11 cellular contexts compared by ENCODE assay signal in the genomic region with DNA sequence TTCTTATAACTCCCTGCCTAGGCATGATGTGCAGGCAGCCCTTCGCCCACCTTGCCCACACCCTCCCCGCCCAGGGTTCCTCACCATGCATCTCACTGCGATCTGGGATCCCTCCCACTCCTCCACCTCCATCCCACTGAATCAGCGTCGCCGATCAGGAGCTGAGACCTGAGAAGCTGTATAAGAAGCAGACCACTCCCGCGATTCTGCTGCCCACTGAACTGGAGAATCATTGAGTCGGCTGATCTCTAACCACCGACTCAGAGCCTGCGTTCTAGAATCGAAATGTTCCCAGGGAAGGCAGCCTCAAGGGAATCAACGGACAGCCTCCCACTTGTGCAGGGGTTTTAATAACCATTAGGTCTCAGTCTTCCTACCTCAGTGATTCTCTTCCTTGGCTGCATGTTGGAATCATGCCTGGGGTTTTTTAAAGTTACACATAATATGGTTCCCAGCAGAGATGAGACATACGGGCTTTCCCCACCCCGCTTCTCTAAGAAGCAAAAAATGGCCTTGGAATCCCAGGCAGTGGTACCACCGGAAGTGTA.
A peak's percentile ranks its signal among the peaks of the same experiment; 100 is the strongest.
DNase-seq lines count a peak whose midpoint lies in the region; ATAC-seq lines count a peak whose summit lies in the region.
"Had no signal": no experiment of that assay in that cellular context is flagged by ENCODE, and none has a peak within 500 bp of the region (broad histone marks: within the 10 kb centered on the region; RNA-seq: fewer than 3 reads in every experiment).

No MANE protein-coding gene starts in this region.

- H3K79me2 ChIP-seq in GM23248 (ENCODE audit: insufficient read depth), result no peaks in the 10 kb centered on the region

- peak; percentile 67 for DNase-seq in GM23248
- DNase-seq in amniotic epithelial cell (ENCODE audit: low read depth), result peak; percentile 47
- DNase-seq in glomerular visceral epithelial cell (ENCODE audit: extremely low spot score), result peak; percentile 83
- DNase-seq in NCI-H1694 (lab: John Stamatoyannopoulos, UW), result no peak
- no peak for DNase-seq in NCI-H1417 (lab: John Stamatoyannopoulos, UW)
- DNase-seq in iPS-NIHi11 (ENCODE audit: low spot score), result no peak
- DNase-seq: activated effector memory CD4-positive, alpha-beta T cell treated with Interleukin-2 at 50 U/mL for 16 hours; NCI-H446 treated with DMSO at 0.1 percent for 48 hours had no signal

- peak overlapping the region; percentile 79 for H3K9ac ChIP-seq in GM23248
- peak overlapping the region in 1 of 3 donors; percentile 50 for H3K9ac ChIP-seq in skeletal muscle tissue (ENCODE audit: low read depth in 1 of 3, low read length in 3 of 3)

- H3K27me3 ChIP-seq in GM23248 (replicated peaks; ENCODE audit: insufficient read depth) (no peaks in the 10 kb centered on the region), skeletal muscle tissue (ENCODE audit: control insufficient read depth in 3 of 3, insufficient read depth in 3 of 3, low read length in 3 of 3) (peaks cover 9 to 20% (median 10%) of the 10 kb centered on the region in 3 donors)

- in situ Hi-C loops in GM23248 (cut with MboI), result loop anchor here (5.0 kb wide), 1 partner anchor 91 kb away; no protein-coding TSS in a partner anchor

- H3K4me2 ChIP-seq in GM23248 (ENCODE audit: unreplicated experiment), result no peak overlapping the region

- peaks cover 54% of the 10 kb centered on the region for H3K4me1 ChIP-seq in GM23248 (ENCODE audit: insufficient read depth)
- peaks cover 9 to 34% (median 23%) of the 10 kb centered on the region in 3 donors for H3K4me1 ChIP-seq in skeletal muscle tissue (ENCODE audit: control insufficient read depth in 3 of 3, insufficient read depth in 3 of 3, low read length in 3 of 3)

- no peak overlapping the region for H3K4me3 ChIP-seq in GM23248
- no peak overlapping the region for H3K4me3 ChIP-seq in skeletal muscle tissue (ENCODE audit: low read length in 3 of 3)

- ATAC-seq in GM19035 (IDR thresholded peaks at IDR 0.05; ENCODE audit: unreplicated experiment), result no peak

- 81 to 87% methylated on average over 16 of the region's 16 CpGs for WGBS in GM23248 (ENCODE audit: low coverage in 1 of 2, low lambda C conversion rate in 2 of 2, missing lambda C conversion rate in 2 of 2), 2 experiments

- no peaks in the 10 kb centered on the region for H3K9me2 ChIP-seq in GM23248 (ENCODE audit: insufficient read depth)

- peaks cover 54% of the 10 kb centered on the region for H3F3A ChIP-seq in GM23248 (ENCODE audit: insufficient read depth)

- no peaks in the 10 kb centered on the region for H4K20me1 ChIP-seq in GM23248 (ENCODE audit: insufficient read depth)

- H3K9me3 ChIP-seq in GM23248 (ENCODE audit: low read depth) (no peaks in the 10 kb centered on the region), skeletal muscle tissue (ENCODE audit: control insufficient read depth in 3 of 3, low read length in 3 of 3) (no peaks in the 10 kb centered on the region)

- H3K36me3 ChIP-seq in GM23248 (ENCODE audit: low read depth) (no peaks in the 10 kb centered on the region), skeletal muscle tissue (ENCODE audit: control insufficient read depth in 3 of 3, insufficient read depth in 3 of 3, low read length in 3 of 3) (no peaks in the 10 kb centered on the region)

- no peak overlapping the region for H2AFZ ChIP-seq in GM23248

- H3K27ac ChIP-seq in GM23248 (peak overlapping the region; percentile 98), skeletal muscle tissue (ENCODE audit: low read depth, low read length) (peak overlapping the region; percentile 61)
- H3K27ac ChIP-seq: HL-60 had no signal

Comparison
In these comparisons a context has a peak if more than half of its experiments do, and no peak if none do; other contexts are left out.
1. DNase-seq: peak in GM23248 (single experiment), amniotic epithelial cell (single experiment) and glomerular visceral epithelial cell (single experiment); none in NCI-H1694 (single experiment), NCI-H1417 (0 of 3) and iPS-NIHi11 (single experiment).